Comparison of ENCODE assay signal across 8 cellular contexts in genomic region chr5:103224118-103224893, GRCh38. TPM values are rescaled to one million over a fixed set of nuclear protein-coding genes. Genes with fewer than 3 reads are reported as not detected.
A peak's percentile ranks its signal among the peaks of the same experiment; 100 is the strongest.
DNase-seq lines count a peak whose midpoint lies in the region; ATAC-seq, FAIRE-seq and TF ChIP-seq lines count a peak whose summit lies in the region.

No MANE protein-coding gene starts in this region.

- peak; percentile 44; the same call in 1 of the 2 replicates for TF ChIP-seq RAD21 in HepG2 (CRISPR knock-in tag; IDR thresholded peaks at IDR 0.05)

- no peak overlapping the region for H3K27ac ChIP-seq in A673 (ENCODE audit: low read depth, low read length, poor library complexity, severe bottlenecking)
- H3K27ac ChIP-seq in HepG2 (ENCODE audit: extremely low read length, insufficient read depth, low read length) = no peak overlapping the region

- intact Hi-C loops in A673 (cut with micrococcal nuclease; ENCODE audit: unreplicated experiment) = loop anchor here (1.0 to 10.0 kb wide), 3 partner anchors 180 to 687 kb away; no protein-coding TSS in a partner anchor
- intact Hi-C loops in HepG2 (cut with micrococcal nuclease; ENCODE audit: unreplicated experiment) = loop anchor here (2.0 to 5.0 kb wide), 2 partner anchors 442 to 688 kb away; no protein-coding TSS in a partner anchor

- CTCF ChIA-PET in A673 (lab: Charles Lee) = interaction anchor here (0.5 to 1.4 kb wide), 7 partner anchors 169 to 688 kb away, joined by 3 to 7 read pairs (median 3); no protein-coding TSS in a partner anchor
- CTCF ChIA-PET in HepG2 (lab: Yijun Ruan, JAX; ENCODE audit: low intra/inter-chr PET ratio, low total read pairs) = interaction anchor here (1.2 to 1.4 kb wide), 2 partner anchors 251 to 641 kb away, joined by 4 to 5 read pairs; no protein-coding TSS in a partner anchor

- WGBS in HepG2 (ENCODE audit: low lambda C conversion rate) = 44% methylated on average over 9 of the region's 11 CpGs

- ATAC-seq in HG02588 (IDR thresholded peaks at IDR 0.05; ENCODE audit: unreplicated experiment) = peak; percentile 96
- peak; percentile 96 for ATAC-seq in HepG2

- H4K20me1 ChIP-seq in HepG2 (ENCODE audit: insufficient read depth, low read length) = no peaks in the 10 kb centered on the region

- no TSS peak for BruUV-seq in A673 (replicated peaks; lab: Mats Ljungman, UMichigan)
- BruUV-seq in HepG2 (replicated peaks; lab: Mats Ljungman, UMichigan) = no TSS peak

- H3K27me3 ChIP-seq in A673 (replicated peaks; ENCODE audit: insufficient read depth, low read depth, low read length, poor library complexity) (no peaks in the 10 kb centered on the region), MG63 (no peaks in the 10 kb centered on the region), HepG2 (ENCODE audit: control insufficient read depth in 1 of 2, insufficient read depth in 2 of 2, low read length in 2 of 2) (no peaks in the 10 kb centered on the region)

- in situ Hi-C loops in HepG2 (cut with HindIII; ENCODE audit: extremely low pct_ligation_motif_present, low pct_unique_long_range_greater_than_20kb) = no loop called here

- DNase-seq in A673 (ENCODE audit: low spot score) = peak; percentile 87
- peak; percentile 41 for DNase-seq in MG63
- peak; percentile 56 for DNase-seq in SKM-1 (lab: John Stamatoyannopoulos, UW; ENCODE audit: unreplicated experiment)
- peak; percentile 47 for DNase-seq in cerebellar cortex (ENCODE audit: low spot score)
- DNase-seq in HepG2 (ENCODE audit: low spot score) = peak; percentile 60
- DNase-seq in stimulated activated naive CD4-positive, alpha-beta T cell treated with Interleukin-2 at 50 U/mL for 16 hours (lab: John Stamatoyannopoulos, UW) = peak; percentile 4

- no peaks in the 10 kb centered on the region for H3K79me2 ChIP-seq in HepG2 (ENCODE audit: insufficient read depth, low read length)

- POLR2A ChIA-PET in A673 (lab: Charles Lee; ENCODE audit: low non-redundant PET) = interaction anchor here (0.5 kb wide), 1 partner anchor 462 kb away, joined by 3 read pairs; no protein-coding TSS in a partner anchor
- POLR2A ChIA-PET in HepG2 (lab: Yijun Ruan, JAX) = interaction anchor here (1.6 kb wide), 1 partner anchor 34 kb away, joined by 5 read pairs; the partner anchor contains the start of gene MACIR

- H3K36me3 ChIP-seq in A673 (ENCODE audit: insufficient read depth, low read length, poor library complexity, severe bottlenecking) (no peaks in the 10 kb centered on the region), MG63 (no peaks in the 10 kb centered on the region), HepG2 (replicated peaks in 1 of 2; ENCODE audit: control insufficient read depth in 1 of 2, insufficient read depth in 2 of 2, low read length in 2 of 2) (no peaks in the 10 kb centered on the region)

- peak; percentile 83 for TF ChIP-seq CTCF in A673 (conservative IDR thresholded peaks at IDR 0.05; ENCODE audit: low read depth, low read length)
- TF ChIP-seq CTCF in GM12872 (IDR thresholded peaks at IDR 0.05; ENCODE audit: insufficient read depth, low read depth, low read length) = peak; percentile 79
- TF ChIP-seq CTCF in HepG2 (CRISPR knock-in tag; IDR thresholded peaks at IDR 0.05) = peak; percentile 80

- H3K9me3 ChIP-seq in A673 (ENCODE audit: low read depth, low read length, poor library complexity, severe bottlenecking) (peaks cover 3% of the 10 kb centered on the region), MG63 (0 out of 2 replicates have a peak, but pooled peaks cover 2% of the 10 kb centered on the region), HepG2 (ENCODE audit: low read length) (no peaks in the 10 kb centered on the region)

- H3K4me1 ChIP-seq in A673 (ENCODE audit: insufficient read depth, low read length, poor library complexity, severe bottlenecking) (peaks cover 3% of the 10 kb centered on the region), HepG2 (ENCODE audit: insufficient read depth, low read length) (peaks cover 6% of the 10 kb centered on the region; the same call in 1 of the 2 replicates)

- FAIRE-seq in HepG2 (lab: Jason Lieb, UNC) = peak; percentile 85

- TF ChIP-seq POLR2A in HepG2 (IDR thresholded peaks at IDR 0.05; ENCODE audit: insufficient read depth in 1 of 2, low read depth in 2 of 2, low read length in 2 of 2) = no peak

- H3K4me2 ChIP-seq in HepG2 (ENCODE audit: low read depth, low read length) = peak overlapping the region; percentile 78

- no peak for TF ChIP-seq EP300 in HepG2 (IDR thresholded peaks at IDR 0.05; ENCODE audit: low read depth in 2 of 2, low read length in 2 of 2)
- no peak for TF ChIP-seq EP300 in HepG2 (CRISPR knock-in tag; IDR thresholded peaks at IDR 0.05; ENCODE audit: borderline replicate concordance)

- no peak overlapping the region for H3K9ac ChIP-seq in HepG2 (ENCODE audit: insufficient read depth, low read depth, low read length)

- H3K4me3 ChIP-seq in A673 (ENCODE audit: low read depth, low read length, poor library complexity, severe bottlenecking) = peak overlapping the region; percentile 19
- no peak overlapping the region for H3K4me3 ChIP-seq in MG63
- peak overlapping the region in 2 of 3 experiments; percentile 14 to 39; a peak in 2 of 6 replicates for H3K4me3 ChIP-seq in HepG2 (replicated peaks in 1 of 3; ENCODE audit: insufficient read depth in 1 of 3, low read depth in 2 of 3, low read length in 3 of 3)

- H2AFZ ChIP-seq in HepG2 (ENCODE audit: low read length) = peak overlapping the region; percentile 56

TF ChIP-seq in HepG2, 621 proteins besides CTCF, POLR2A, EP300 and RAD21 (continues in another document):
- TF ChIP-seq GTF2F1 (IDR thresholded peaks at IDR 0.05; ENCODE audit: low read length) (no peak), ZBTB4 (CRISPR knock-in tag; IDR thresholded peaks at IDR 0.05; ENCODE audit: borderline replicate concordance) (0 out of 2 replicates have a peak, but pooled peaks have one; percentile 44), UBTF (CRISPR knock-in tag; IDR thresholded peaks at IDR 0.05) (no peak)

RNA-seq across cellular contexts. Expression of gene MACIR, which starts 34.3 kb away (rescaled TPM):
- 22.3 and 23.4 TPM in 2 replicates for total RNA-seq in A673 (2021)
- total RNA-seq in MG63 (2014; rRNA removed; shearing (Covaris generic); ENCODE audit: low replicate concordance) = 30.9 and 32.2 TPM in 2 replicates
- 4.4 and 5.5 TPM in 2 replicates for total RNA-seq in HepG2 (2016; rRNA removed; fragmentation: Illumina TruSeq; extraction: Trizol)
- 1.5 and 1.7 TPM in 2 replicates for total RNA-seq in HepG2 (2016; cell fraction: cytosol; rRNA removed; fragmentation: Illumina TruSeq; extraction: Trizol; ENCODE audit: low read depth)
- total RNA-seq in HepG2 (2016; cell fraction: insoluble cytoplasmic fraction; rRNA removed; fragmentation: Illumina TruSeq; extraction: Trizol) = 4.0 and 5.9 TPM in 2 replicates
- total RNA-seq in HepG2 (2016; cell fraction: membrane; rRNA removed; fragmentation: Illumina TruSeq; extraction: Trizol) = 4.6 and 4.8 TPM in 2 replicates
- 2.2 and 2.6 TPM in 2 replicates for total RNA-seq in HepG2 (2016; cell fraction: nucleus; rRNA removed; fragmentation: Illumina TruSeq; extraction: Trizol)
- polyA plus RNA-seq in HepG2 (2011; rRNA removed) = 2.2 and 2.4 TPM in 2 replicates
- polyA plus RNA-seq in HepG2 (2011; cell fraction: cytosol; rRNA removed) = 1.3 TPM in 2 replicates
- polyA plus RNA-seq in HepG2 (2011; cell fraction: nucleus; rRNA removed) = 1.0 and 1.5 TPM in 2 replicates
- 1.9 and 2.3 TPM in 2 replicates for polyA plus RNA-seq in HepG2 (2012)
- 1.0 and 1.7 TPM in 2 replicates for polyA plus RNA-seq in HepG2 (2016; cell fraction: cytosol; fragmentation: Illumina TruSeq; extraction: Trizol; ENCODE audit: low read depth)
- 4.9 and 5.7 TPM in 2 replicates for polyA plus RNA-seq in HepG2 (2016; cell fraction: insoluble cytoplasmic fraction; fragmentation: Illumina TruSeq; extraction: Trizol; ENCODE audit: low read depth)
- polyA plus RNA-seq in HepG2 (2016; cell fraction: membrane; fragmentation: Illumina TruSeq; extraction: Trizol; ENCODE audit: low read depth) = 2.4 and 2.9 TPM in 2 replicates
- 4.8 and 6.3 TPM in 2 replicates for polyA plus RNA-seq in HepG2 (2016; cell fraction: nucleus; fragmentation: Illumina TruSeq; extraction: Trizol; ENCODE audit: insufficient read depth, low read depth)
- polyA minus RNA-seq in HepG2 (2011; rRNA and poly(A)+ RNA removed; ENCODE audit: low replicate concordance) = 2.1 and 22.8 TPM in 2 replicates
- 1.2 and 2.0 TPM in 2 replicates for polyA minus RNA-seq in HepG2 (2011; cell fraction: cytosol; rRNA and poly(A)+ RNA removed)
- 1.8 and 2.7 TPM in 2 replicates for polyA minus RNA-seq in HepG2 (2011; cell fraction: nucleus; rRNA and poly(A)+ RNA removed)

Comparison
In these comparisons a context has a peak if more than half of its experiments do, and no peak if none do; other contexts are left out.
1. DNase-seq: peak in every context shown above with its lines; median percentile 87 in A673; 60 in HepG2; 56 in SKM-1; 47 in cerebellar cortex; 41 in MG63; 4 in stimulated activated naive CD4-positive, alpha-beta T cell treated with Interleukin-2 at 50 U/mL for 16 hours.